Comparison of ENCODE assay signal across 7 cellular contexts in genomic region chr5:119411291-119411934, GRCh38. TPM values are rescaled to one million over a fixed set of nuclear protein-coding genes. Genes with fewer than 3 reads are reported as not detected.
DNase-seq lines count a peak whose midpoint lies in the region; ATAC-seq and TF ChIP-seq lines count a peak whose summit lies in the region.

No MANE protein-coding gene starts in this region.

- no peak for TF ChIP-seq RAD21 in HCT116 (IDR thresholded peaks at IDR 0.05; ENCODE audit: low read depth)

- H3K4me1 ChIP-seq in HCT116 (ENCODE audit: control insufficient read depth in 1 of 2, insufficient read depth in 2 of 2, low read length in 2 of 2), result peaks cover 0 to 10% of the 10 kb centered on the region in 2 experiments; a peak in 2 of 4 replicates
- peaks cover 0 to 5% of the 10 kb centered on the region in 2 donors for H3K4me1 ChIP-seq in gastrocnemius medialis

- CTCF ChIA-PET in HCT116 (lab: Charles Lee), result interaction anchor here (0.7 to 3.9 kb wide), 10 partner anchors 27 to 455 kb away, joined by 3 to 47 read pairs (median 6); partner anchors contain the start of genes DMXL1, DTWD2 and HSD17B4

- H2AFZ ChIP-seq in HCT116 (ENCODE audit: low read depth, low read length, poor library complexity, severe bottlenecking), result peak overlapping the region; percentile 81

- no TSS peak for BruUV-seq in HCT116 (replicated peaks; lab: Mats Ljungman, UMichigan)

- H3K4me1 Mint-ChIP-seq in T-helper 17 cell, result peaks cover 15% of the 10 kb centered on the region

- peak overlapping the region; percentile 79 for H3K4me2 ChIP-seq in HCT116 (ENCODE audit: low read length)

- H3K9me3 ChIP-seq in HCT116 (ENCODE audit: control insufficient read depth in 1 of 2, insufficient read depth in 1 of 2, low read depth in 1 of 2, low read length in 2 of 2), result no peaks in the 10 kb centered on the region
- no peaks in the 10 kb centered on the region for H3K9me3 ChIP-seq in T-helper 17 cell (ENCODE audit: control insufficient read depth, low read length, poor library complexity, severe bottlenecking)
- H3K9me3 ChIP-seq in gastrocnemius medialis, result no peaks in the 10 kb centered on the region

- DNase-seq in HCT116 (ENCODE audit: low read depth, low spot score) (no peak), T-helper 17 cell (no peak), foreskin fibroblast (peak; percentile 41 to 68), gastrocnemius medialis (no peak), SHP77 treated with DMSO at 0.1 percent for 48 hours (lab: John Stamatoyannopoulos, UW) (no peak), NCI-H2227 treated with DMSO at 0.1 percent for 48 hours (lab: John Stamatoyannopoulos, UW) (no peak)

- POLR2A ChIA-PET in HCT116 (lab: Charles Lee), result interaction anchor here (0.7 to 1.3 kb wide), 2 partner anchors 107 to 423 kb away, joined by 3 to 5 read pairs; partner anchors contain the start of gene DTWD2

- TF ChIP-seq CTCF in HCT116 (IDR thresholded peaks at IDR 0.05 in 2 of 3, conservative IDR thresholded peaks at IDR 0.05 in 1 of 3; ENCODE audit: borderline replicate concordance in 1 of 3, insufficient read depth in 1 of 3, low read depth in 2 of 3, low read length in 2 of 3) (no peak), foreskin fibroblast (IDR thresholded peaks at IDR 0.05; ENCODE audit: low read depth, low read length) (no peak), gastrocnemius medialis (IDR thresholded peaks at IDR 0.05 in 4 of 5, conservative IDR thresholded peaks at IDR 0.05 in 1 of 5) (no peak)

- peak overlapping the region; percentile 27; the same call in 1 of the 2 replicates for H3K9ac ChIP-seq in HCT116 (ENCODE audit: low read length)

- no peaks in the 10 kb centered on the region for H3K79me2 ChIP-seq in HCT116 (ENCODE audit: insufficient read depth, low read length)

- H3K9me2 ChIP-seq in HCT116 (ENCODE audit: insufficient read depth), result no peaks in the 10 kb centered on the region

- no peaks in the 10 kb centered on the region for H4K20me1 ChIP-seq in HCT116 (ENCODE audit: insufficient read depth)

- H3K27me3 ChIP-seq in HCT116 (ENCODE audit: insufficient read depth, low read length), result no peaks in the 10 kb centered on the region
- no peaks in the 10 kb centered on the region for H3K27me3 ChIP-seq in gastrocnemius medialis

- 0 out of 2 replicates have a peak overlapping the region, but pooled peaks have one; percentile 3 for H3K27ac ChIP-seq in HCT116 (ENCODE audit: low read depth, low read length)
- H3K27ac ChIP-seq in gastrocnemius medialis, result peak overlapping the region in 1 of 4 donors; percentile 38

- in situ Hi-C loops in gastrocnemius medialis (cut with MboI; ENCODE audit: low sequenced_read_pairs in 4 of 4), result loop anchor here (5.0 to 25.0 kb wide), 3 partner anchors 424 to 427 kb away; partner anchors contain the start of gene DTWD2 (in 4 of the 4)

- peak overlapping the region; percentile 44 to 52 for H3K4me3 ChIP-seq in HCT116 (replicated peaks in 1 of 2; ENCODE audit: low read depth in 1 of 2, low read length in 2 of 2)
- H3K4me3 ChIP-seq in foreskin fibroblast (ENCODE audit: low read depth in 1 of 2, low read length in 2 of 2), result peak overlapping the region; percentile 49 to 61
- peak overlapping the region; percentile 59 to 67 (median 62) for H3K4me3 ChIP-seq in gastrocnemius medialis

- H3K36me3 Mint-ChIP-seq in T-helper 17 cell (ENCODE audit: low read depth), result peaks cover 4% of the 10 kb centered on the region

- RAD21 ChIA-PET in HCT116 (lab: Charles Lee; ENCODE audit: low non-redundant PET in 1 of 2, low total read pairs in 2 of 2, uncharacterized antibody in 2 of 2, unreplicated experiment in 2 of 2), result interaction anchor here (0.6 to 2.1 kb wide), 4 partner anchors 77 to 423 kb away, joined by 3 to 8 read pairs (median 6); partner anchors contain the start of gene DTWD2 (in 1 of the 2)

- peak overlapping the region; percentile 90 for H3K4me3 Mint-ChIP-seq in T-helper 17 cell

- ATAC-seq in HCT116, result no peak; the same call in 1 of the 2 replicates
- no peak for ATAC-seq in T-helper 17 cell
- peak; percentile 13 to 20 for ATAC-seq in gastrocnemius medialis
- ATAC-seq in HG03025 (IDR thresholded peaks at IDR 0.05; ENCODE audit: low FRiP score, unreplicated experiment), result no peak

- intact Hi-C loops in HCT116 (cut with micrococcal nuclease) (loop anchor here (2.0 to 10.0 kb wide), 3 partner anchors 94 to 341 kb away; partner anchors contain the start of gene DMXL1), gastrocnemius medialis (cut with DNase I; ENCODE audit: low total_unique reads) (loop anchor here (5.0 kb wide), 1 partner anchor 144 kb away; no protein-coding TSS in a partner anchor)

- no peak for TF ChIP-seq POLR2A in HCT116 (IDR thresholded peaks at IDR 0.05; ENCODE audit: borderline replicate concordance, extremely low read depth, insufficient read depth, insufficient read length)
- TF ChIP-seq POLR2A in gastrocnemius medialis (IDR thresholded peaks at IDR 0.05), result no peak

- H3K36me3 ChIP-seq in HCT116 (ENCODE audit: control insufficient read depth in 1 of 2, insufficient read depth in 2 of 2, low read length in 2 of 2) (no peaks in the 10 kb centered on the region), gastrocnemius medialis (no peaks in the 10 kb centered on the region)

- H3K27ac Mint-ChIP-seq in T-helper 17 cell, result peak overlapping the region; percentile 84

- no peaks in the 10 kb centered on the region for H3K27me3 Mint-ChIP-seq in T-helper 17 cell

TF ChIP-seq in HCT116, 20 proteins besides CTCF, POLR2A, EP300 and RAD21:
- TF ChIP-seq ATF3 (IDR thresholded peaks at IDR 0.05) (no peak), ZBTB33 (IDR thresholded peaks at IDR 0.05; ENCODE audit: extremely low read depth, insufficient replicate concordance, low read length) (no peak), MAX (IDR thresholded peaks at IDR 0.05) (no peak), YY1 (IDR thresholded peaks at IDR 0.05; ENCODE audit: extremely low read depth, insufficient replicate concordance, low read depth, low read length) (no peak)

RNA-seq across cellular contexts. Expression of gene HSD17B4, which starts 40.9 kb away (rescaled TPM):
- total RNA-seq in HCT116 (2021; ENCODE audit: unreplicated experiment) (142 TPM), T-helper 17 cell (10 to 100 TPM; 26.3 to 38.6 TPM), gastrocnemius medialis (100 to 1,000 TPM in 1 of 4 donors, 10 to 100 TPM in 3; 60.9 to 200 (median 83.1) TPM)
- 64.6 and 71.0 TPM in 2 replicates for polyA plus RNA-seq in HCT116 (2012)

RNA-seq across cellular contexts. Expression of gene TNFAIP8, which starts 55.6 kb away (rescaled TPM):
- total RNA-seq in HCT116 (2021; ENCODE audit: unreplicated experiment) (18.4 TPM), T-helper 17 cell (100 to 1,000 TPM; 130 to 140 TPM), gastrocnemius medialis (1 to 10 TPM in 3 of 4 donors, under 1 TPM in 1; 0.20 to 5.8 (median 2.0) TPM)
- 12.4 and 16.7 TPM in 2 replicates for polyA plus RNA-seq in HCT116 (2012)

Comparison
In these comparisons a context has a peak if more than half of its experiments do, and no peak if none do; other contexts are left out.
1. ATAC-seq: peak in gastrocnemius medialis (2 of 2); none in HCT116 (single experiment), T-helper 17 cell (single experiment) and HG03025 (single experiment).
2. DNase-seq: peak in foreskin fibroblast (2 of 2); none in HCT116 (single experiment), T-helper 17 cell (0 of 3), gastrocnemius medialis (0 of 2), SHP77 treated with DMSO at 0.1 percent for 48 hours (single experiment) and NCI-H2227 treated with DMSO at 0.1 percent for 48 hours (single experiment).
3. Peak in every context shown above with its lines, with median percentiles within 50 percentile points of each other: H3K4me3 ChIP-seq.